Comparison of ENCODE assay signal across 24 cellular contexts in the genomic region with DNA sequence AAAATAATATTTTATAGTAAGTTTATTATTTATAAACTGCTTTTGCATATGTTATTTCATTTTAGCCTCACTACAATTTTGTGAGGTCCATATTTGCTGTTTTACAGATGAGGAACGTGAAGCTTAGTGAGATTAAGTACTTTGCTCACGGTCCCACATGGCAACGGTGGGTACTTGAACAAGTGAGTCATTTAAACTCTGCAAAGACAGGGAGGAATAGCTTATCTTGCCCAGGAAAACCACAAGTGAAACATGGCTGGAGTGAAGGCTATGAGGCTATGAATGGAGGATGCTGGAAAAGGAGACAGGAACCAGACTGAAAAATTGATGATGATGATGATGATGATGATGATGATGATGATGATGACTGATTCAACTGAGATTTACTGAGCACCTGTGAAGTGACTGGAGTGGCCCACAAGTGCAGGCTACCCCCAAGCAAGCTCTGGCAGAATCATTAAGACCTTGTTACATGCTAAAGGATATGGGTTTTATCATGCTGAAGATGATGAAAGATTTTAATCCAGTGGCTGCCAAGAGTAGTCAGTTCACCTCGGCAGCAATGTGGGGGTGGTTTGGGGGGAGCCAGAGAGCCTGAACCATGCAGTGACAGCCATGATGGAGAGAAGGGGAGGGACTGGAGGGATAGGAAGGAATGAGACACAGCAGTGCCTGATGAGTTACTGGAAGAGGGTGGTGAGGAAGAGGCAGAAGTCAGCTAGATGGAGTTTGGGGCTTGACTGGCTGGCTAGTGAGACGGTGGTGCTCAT. TPM values are rescaled to one million over a fixed set of nuclear protein-coding genes. Genes with fewer than 3 reads are reported as not detected.
DNase-seq lines count a peak whose midpoint lies in the region; ATAC-seq and TF ChIP-seq lines count a peak whose summit lies in the region.
"Had no signal": no experiment of that assay in that cellular context is flagged by ENCODE, and none has a peak within 500 bp of the region (broad histone marks: within the 10 kb centered on the region; RNA-seq: fewer than 3 reads in every experiment).

No MANE protein-coding gene starts in this region.

- no peak overlapping the region for H3K4me3 Mint-ChIP-seq in stimulated activated memory B cell treated with anti-CD40 and anti-IgM and Interleukin-4, amounts not matched to agents 10 μg/mL and 1 μg/mL and 100 μg/mL, for 72 hours
- no peak overlapping the region for H3K4me3 Mint-ChIP-seq in Caco-2 (ENCODE audit: unreplicated experiment)
- H3K4me3 Mint-ChIP-seq: activated T-cell treated with anti-CD3 and anti-CD28 coated beads, Interleukin-2, amount 50 U/mL, for 4 hours; H9; naive thymus-derived CD4-positive, alpha-beta T cell had no signal

- H3K9ac ChIP-seq in mesenchymal stem cell (ENCODE audit: low read length) = no peak overlapping the region

- H3K9me3 ChIP-seq in AG04450 (ENCODE audit: control insufficient read depth, insufficient read depth, low read length) (no peaks in the 10 kb centered on the region), mesenchymal stem cell (ENCODE audit: control insufficient read depth, low read length) (no peaks in the 10 kb centered on the region), ascending aorta (no peaks in the 10 kb centered on the region), gastrocnemius medialis (no peaks in the 10 kb centered on the region), Caco-2 (no peaks in the 10 kb centered on the region)
- H3K9me3 ChIP-seq: transverse colon had no signal

- H2BK5ac ChIP-seq in mesenchymal stem cell (ENCODE audit: low read depth, low read length, poor library complexity, severe bottlenecking) = no peak overlapping the region

- no peaks in the 10 kb centered on the region for H3K79me1 ChIP-seq in mesenchymal stem cell (replicated peaks; ENCODE audit: low read length, poor library complexity, severe bottlenecking)

- H3K27me3 Mint-ChIP-seq in stimulated activated memory B cell treated with anti-CD40 and anti-IgM and Interleukin-4, amounts not matched to agents 10 μg/mL and 1 μg/mL and 100 μg/mL, for 72 hours = peaks cover 33% of the 10 kb centered on the region
- H3K27me3 Mint-ChIP-seq in Caco-2 (ENCODE audit: insufficient read depth, unreplicated experiment) = no peaks in the 10 kb centered on the region

- H3K18ac ChIP-seq in mesenchymal stem cell (ENCODE audit: low read depth in 1 of 2, low read length in 2 of 2) = peak overlapping the region in 1 of 2 experiments; percentile 18

- no peak overlapping the region for H3K4ac ChIP-seq in mesenchymal stem cell (ENCODE audit: low read depth in 1 of 2, low read length in 2 of 2)

- POLR2A ChIA-PET in AG04450 (lab: Yijun Ruan, JAX) = interaction anchor here (1.1 kb wide), 1 partner anchor 27 kb away, joined by 4 read pairs; no protein-coding TSS in a partner anchor
- POLR2A ChIA-PET in Caco-2 (lab: Charles Lee) = no interaction called here

- WGBS in mesenchymal stem cell = 37% methylated on average over 5 of the region's 5 CpGs

- peak overlapping the region in 1 of 2 experiments; percentile 67 for H2BK12ac ChIP-seq in mesenchymal stem cell (ENCODE audit: low read length in 2 of 2)

- DNase-seq in AG04450 (ENCODE audit: low read depth, low spot score) (peak; percentile 51), NCI-H226 (peak; percentile 79), dermis blood vessel endothelial cell (peak; percentile 19), mesenchymal stem cell (peak; percentile 83), ascending aorta (ENCODE audit: low spot score in 2 of 2) (no peak), gastrocnemius medialis (no peak), Caco-2 (no peak)
- DNase-seq: activated naive CD4-positive, alpha-beta T cell treated with Interleukin-2 at 50 U/mL for 16 hours; activated T-cell treated with anti-CD3 and anti-CD28 coated beads, Interleukin-2, amount 50 U/mL, for 4 hours; amygdala; effector memory CD4-positive, alpha-beta T cell; H9; left colon; naive thymus-derived CD4-positive, alpha-beta T cell; NCI-H2171; NCI-H526 treated with DMSO at 0.1 percent for 48 hours; right cardiac atrium; stimulated activated CD4-positive, alpha-beta T cell treated with anti-CD3 and anti-CD28 coated beads, Interleukin-15, amount 100 ng/mL, for 24 hours; T-helper 9 cell; transverse colon had no signal

- H3K36me3 Mint-ChIP-seq in stimulated activated memory B cell treated with anti-CD40 and anti-IgM and Interleukin-4, amounts not matched to agents 10 μg/mL and 1 μg/mL and 100 μg/mL, for 72 hours = no peaks in the 10 kb centered on the region
- H3K36me3 Mint-ChIP-seq in Caco-2 (ENCODE audit: insufficient read depth, unreplicated experiment) = peaks cover 5% of the 10 kb centered on the region
- H3K36me3 Mint-ChIP-seq: CD14-positive monocyte; naive thymus-derived CD4-positive, alpha-beta T cell had no signal

- ATAC-seq in stimulated activated memory B cell treated with anti-CD40 and anti-IgM and Interleukin-4, amounts not matched to agents 10 μg/mL and 1 μg/mL and 100 μg/mL, for 72 hours = no peak
- no peak for ATAC-seq in gastrocnemius medialis
- ATAC-seq: activated T-cell treated with anti-CD3 and anti-CD28 coated beads, Interleukin-2, amount 50 U/mL, for 4 hours; K562; left colon; naive thymus-derived CD4-positive, alpha-beta T cell; right cardiac atrium had no signal

- no peak overlapping the region for H4K8ac ChIP-seq in mesenchymal stem cell (ENCODE audit: low read length)

- no peak overlapping the region for H3K14ac ChIP-seq in mesenchymal stem cell (ENCODE audit: low read length in 2 of 2)

- intact Hi-C loops in ascending aorta (cut with DNase I) (no loop called here), gastrocnemius medialis (cut with DNase I; ENCODE audit: low total_unique reads) (no loop called here), Caco-2 (cut with micrococcal nuclease; ENCODE audit: unreplicated experiment) (no loop called here)

- H2BK120ac ChIP-seq in mesenchymal stem cell (ENCODE audit: low read depth, low read length) = no peak overlapping the region

- no peaks in the 10 kb centered on the region for H3K9me3 Mint-ChIP-seq in stimulated activated memory B cell treated with anti-CD40 and anti-IgM and Interleukin-4, amounts not matched to agents 10 μg/mL and 1 μg/mL and 100 μg/mL, for 72 hours
- H3K9me3 Mint-ChIP-seq in Caco-2 (ENCODE audit: unreplicated experiment) = no peaks in the 10 kb centered on the region
- H3K9me3 Mint-ChIP-seq: activated T-cell treated with anti-CD3 and anti-CD28 coated beads, Interleukin-2, amount 50 U/mL, for 4 hours; H9 had no signal

- H3K27ac ChIP-seq in AG04450 (ENCODE audit: low read depth, low read length) (no peak overlapping the region), mesenchymal stem cell (ENCODE audit: low read length, poor library complexity, severe bottlenecking) (no peak overlapping the region), ascending aorta (no peak overlapping the region), gastrocnemius medialis (no peak overlapping the region)
- H3K27ac ChIP-seq: transverse colon had no signal

- H2AFZ ChIP-seq in mesenchymal stem cell (ENCODE audit: low read depth, low read length) = no peak overlapping the region

- in situ Hi-C loops in gastrocnemius medialis (cut with MboI; ENCODE audit: low sequenced_read_pairs in 4 of 4) = no loop called here

- BruUV-seq in Caco-2 (replicated peaks; lab: Mats Ljungman, UMichigan) = no TSS peak

- TF ChIP-seq CTCF in AG04450 (IDR thresholded peaks at IDR 0.05; ENCODE audit: low read depth, low read length) (no peak), ascending aorta (IDR thresholded peaks at IDR 0.05) (no peak), gastrocnemius medialis (IDR thresholded peaks at IDR 0.05 in 4 of 5, conservative IDR thresholded peaks at IDR 0.05 in 1 of 5) (no peak), Caco-2 (IDR thresholded peaks at IDR 0.05; ENCODE audit: insufficient read depth in 1 of 2, low read depth in 1 of 2, low read length in 1 of 2, severe bottlenecking in 1 of 2, unreplicated experiment in 1 of 2) (no peak)

- no peak overlapping the region for H3K27ac Mint-ChIP-seq in stimulated activated memory B cell treated with anti-CD40 and anti-IgM and Interleukin-4, amounts not matched to agents 10 μg/mL and 1 μg/mL and 100 μg/mL, for 72 hours
- no peak overlapping the region for H3K27ac Mint-ChIP-seq in Caco-2 (ENCODE audit: unreplicated experiment)
- H3K27ac Mint-ChIP-seq: CD14-positive monocyte; H9; naive thymus-derived CD4-positive, alpha-beta T cell had no signal

- H3K4me2 ChIP-seq in mesenchymal stem cell (ENCODE audit: low read length, poor library complexity, severe bottlenecking) = no peak overlapping the region

- H3K4me3 ChIP-seq in AG04450 (ENCODE audit: low read depth, low read length) = no peak overlapping the region
- H3K4me3 ChIP-seq in mesenchymal stem cell (ENCODE audit: insufficient read depth in 1 of 2, low read depth in 1 of 2, low read length in 2 of 2) = no peak overlapping the region
- H3K4me3 ChIP-seq in ascending aorta = no peak overlapping the region
- H3K4me3 ChIP-seq in gastrocnemius medialis = no peak overlapping the region
- H3K4me3 ChIP-seq in Caco-2 (ENCODE audit: low read depth, low read length) = no peak overlapping the region
- H3K4me3 ChIP-seq: K562, transverse colon had no signal

- H2BK15ac ChIP-seq in mesenchymal stem cell (ENCODE audit: low read depth, poor library complexity, severe bottlenecking) = no peak overlapping the region

- TF ChIP-seq POLR2A in gastrocnemius medialis (IDR thresholded peaks at IDR 0.05) = no peak

- peaks cover 16% of the 10 kb centered on the region for H3K4me1 ChIP-seq in mesenchymal stem cell (ENCODE audit: control insufficient read depth, insufficient read depth, low read depth, low read length)
- peaks cover 0 to 5% of the 10 kb centered on the region in 2 donors for H3K4me1 ChIP-seq in ascending aorta
- H3K4me1 ChIP-seq in gastrocnemius medialis = no peaks in the 10 kb centered on the region
- H3K4me1 ChIP-seq in Caco-2 = peaks cover 49% of the 10 kb centered on the region
- H3K4me1 ChIP-seq: transverse colon had no signal

- H3K27me3 ChIP-seq in AG04450 (ENCODE audit: control insufficient read depth, insufficient read depth, low read length) (no peaks in the 10 kb centered on the region), mesenchymal stem cell (ENCODE audit: control insufficient read depth in 1 of 2, insufficient read depth in 1 of 2, low read length in 2 of 2) (no peaks in the 10 kb centered on the region), ascending aorta (no peaks in the 10 kb centered on the region), gastrocnemius medialis (no peaks in the 10 kb centered on the region), Caco-2 (replicated peaks; ENCODE audit: control insufficient read depth, insufficient read depth, low read length) (no peaks in the 10 kb centered on the region)

- H2AK5ac ChIP-seq in mesenchymal stem cell (ENCODE audit: low read length, severe bottlenecking) = no peak overlapping the region

- H3K23ac ChIP-seq in mesenchymal stem cell (ENCODE audit: low read length in 2 of 2) = no peak overlapping the region

- H3K4me1 Mint-ChIP-seq in stimulated activated memory B cell treated with anti-CD40 and anti-IgM and Interleukin-4, amounts not matched to agents 10 μg/mL and 1 μg/mL and 100 μg/mL, for 72 hours = no peaks in the 10 kb centered on the region
- H3K4me1 Mint-ChIP-seq in Caco-2 (ENCODE audit: low read depth, unreplicated experiment) = peaks cover 15% of the 10 kb centered on the region
- H3K4me1 Mint-ChIP-seq: naive thymus-derived CD4-positive, alpha-beta T cell had no signal

- peak overlapping the region; percentile 45 for H4K91ac ChIP-seq in mesenchymal stem cell (ENCODE audit: low read length)

- no peaks in the 10 kb centered on the region for H3K36me3 ChIP-seq in mesenchymal stem cell (ENCODE audit: control insufficient read depth in 1 of 2, insufficient read depth in 2 of 2, low read depth in 1 of 2, low read length in 2 of 2)
- H3K36me3 ChIP-seq in ascending aorta = no peaks in the 10 kb centered on the region
- no peaks in the 10 kb centered on the region for H3K36me3 ChIP-seq in gastrocnemius medialis
- H3K36me3 ChIP-seq in Caco-2 (ENCODE audit: control insufficient read depth, insufficient read depth, low read length) = no peaks in the 10 kb centered on the region
- H3K36me3 ChIP-seq: transverse colon had no signal

- CTCF ChIA-PET in AG04450 (lab: Charles Lee) (interaction anchor here (0.7 to 0.9 kb wide), 3 partner anchors 34 to 211 kb away, joined by 3 to 4 read pairs (median 3); no protein-coding TSS in a partner anchor), Caco-2 (lab: Charles Lee) (no interaction called here)

RNA-seq across cellular contexts. Expression of gene ABCA4, which starts 1.4 kb away (rescaled TPM):
- polyA plus RNA-seq in AG04450 (2011; rRNA removed) = 0.17 TPM in 2 replicates
- polyA minus RNA-seq in AG04450 (2011; rRNA and poly(A)+ RNA removed) = 0.05 and 0.30 TPM in 2 replicates
- 113 and 177 TPM in 2 replicates for total RNA-seq in dermis blood vessel endothelial cell
- polyA plus RNA-seq in mesenchymal stem cell (2013, experiment 1 of 2) = 0.12 TPM
- polyA plus RNA-seq in mesenchymal stem cell (2013, experiment 2 of 2) = 0.04 TPM
- not detected for total RNA-seq in ascending aorta
- total RNA-seq in gastrocnemius medialis = not detected
- 1.0 and 1.8 TPM in 2 replicates for total RNA-seq in Caco-2 (2022)
- total RNA-seq: activated CD8-positive, alpha-beta memory T cell treated with anti-CD3 and anti-CD28 coated beads for 36 hours; activated T-cell treated with anti-CD3 and anti-CD28 coated beads, Interleukin-2, amount 50 U/mL, for 4 hours; H9; K562; naive thymus-derived CD4-positive, alpha-beta T cell had no signal
- polyA plus RNA-seq: CD14-positive monocyte; naive thymus-derived CD4-positive, alpha-beta T cell had no signal

Comparison
In these comparisons a context has a peak if more than half of its experiments do, and no peak if none do; other contexts are left out.
1. DNase-seq: peak in AG04450 (single experiment), NCI-H226 (single experiment), dermis blood vessel endothelial cell (single experiment) and mesenchymal stem cell (single experiment); none in ascending aorta (0 of 2), gastrocnemius medialis (0 of 2) and Caco-2 (0 of 2).
2. RNA of gene ABCA4, which starts 1.4 kb away (total RNA-seq): 113 to 177 TPM in dermis blood vessel endothelial cell; 1.0 to 1.8 TPM in Caco-2, not detected in ascending aorta (single experiment) and not detected in gastrocnemius medialis; every median in the first group is over 10 times any median in the second.